8 cellular contexts compared by ENCODE assay signal in the genomic region with DNA sequence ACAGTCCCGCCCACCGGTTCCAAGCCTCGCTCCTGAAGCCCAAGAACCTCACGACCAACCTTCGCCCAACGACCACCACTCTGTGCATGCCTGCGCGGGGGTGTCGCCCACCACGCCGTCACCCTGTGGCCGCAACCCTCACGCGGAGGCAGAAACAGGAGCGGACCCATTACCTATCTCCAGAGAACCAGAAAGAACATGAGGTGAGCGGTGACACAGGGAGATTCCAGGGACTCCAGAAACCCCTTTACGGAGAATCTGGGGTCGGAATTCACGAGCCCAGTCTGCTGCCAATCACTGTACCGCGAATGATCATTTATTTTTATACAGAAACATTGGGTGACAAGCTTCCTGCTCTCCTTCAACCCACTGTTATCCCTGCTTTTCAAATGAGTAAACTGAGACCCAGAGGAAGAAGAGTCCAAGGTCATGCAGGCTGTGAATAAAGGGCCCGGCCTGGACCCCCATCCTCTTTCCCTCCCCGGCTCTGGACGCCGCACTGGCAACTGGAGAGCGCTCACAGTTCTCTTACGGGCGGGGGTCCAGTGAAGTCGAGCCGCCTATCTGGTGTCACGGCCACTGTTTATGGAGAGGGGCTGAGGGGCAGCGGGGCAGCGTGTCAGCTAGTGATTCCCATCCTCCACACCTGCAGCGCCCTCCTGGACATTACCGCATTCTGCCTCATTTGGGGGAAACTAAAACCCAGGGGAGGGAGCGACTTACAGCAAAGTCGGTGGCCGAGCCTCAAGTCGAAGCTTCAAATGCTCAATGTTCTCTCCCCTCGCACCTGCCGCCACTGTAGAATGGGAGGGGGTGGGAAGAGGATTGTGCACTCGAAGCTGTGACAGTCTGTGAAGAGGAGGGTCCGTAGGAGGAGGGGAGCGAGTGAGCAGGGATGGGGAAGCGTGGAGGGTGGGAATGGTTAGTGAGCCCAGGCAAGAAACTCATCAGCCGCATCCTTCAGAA. TPM values are rescaled to one million over a fixed set of nuclear protein-coding genes. Genes with fewer than 3 reads are reported as not detected.
DNase-seq lines count a peak whose midpoint lies in the region; ATAC-seq, FAIRE-seq and TF ChIP-seq lines count a peak whose summit lies in the region.

No MANE protein-coding gene starts in this region.

- no peak for TF ChIP-seq EP300 in H1 (IDR thresholded peaks at IDR 0.05; ENCODE audit: borderline replicate concordance in 1 of 2, low read depth in 2 of 2, low read length in 2 of 2)
- no peak for TF ChIP-seq EP300 in ovary (IDR thresholded peaks at IDR 0.05)

- peak overlapping the region; percentile 78 for H3K18ac ChIP-seq in H1 (ENCODE audit: extremely low read depth, low read length)

- H3K56ac ChIP-seq in H1 (replicated peaks; ENCODE audit: insufficient read length, low read depth, low read length): no peak overlapping the region

- peaks cover 0 to 2% of the 10 kb centered on the region in 2 experiments; a peak in 1 of 4 replicates for H3K79me2 ChIP-seq in H1 (ENCODE audit: control insufficient read depth in 1 of 2, insufficient read depth in 2 of 2, low read length in 2 of 2)

- H3K9me3 ChIP-seq in H1 (ENCODE audit: insufficient read depth in 2 of 2, low read depth in 1 of 2, low read length in 1 of 2) (no peaks in the 10 kb centered on the region), ovary (no peaks in the 10 kb centered on the region)

- no peaks in the 10 kb centered on the region for H3K36me3 ChIP-seq in H1 (ENCODE audit: control insufficient read depth in 2 of 4, insufficient read depth in 4 of 4, low read length in 3 of 4)
- no peaks in the 10 kb centered on the region for H3K36me3 ChIP-seq in ovary

- H4K20me1 ChIP-seq in H1 (replicated peaks in 1 of 2; ENCODE audit: control insufficient read depth in 1 of 2, insufficient read depth in 2 of 2, low read length in 2 of 2): peaks cover 0 to 8% of the 10 kb centered on the region in 2 experiments

- 3% methylated on average over 46 of the region's 46 CpGs; no CpG with 5 or more reads in 1 of the 2 experiments for WGBS in H1 (ENCODE audit: extremely low coverage in 1 of 2, insufficient coverage in 1 of 2, insufficient read length in 1 of 2, insufficient replicate concordance in 2 of 2, low coverage in 1 of 2, low lambda C conversion rate in 2 of 2, missing lambda C conversion rate in 1 of 2), 2 experiments
- WGBS in ovary, 3 donors: 1 to 2% (median 2%) methylated on average over 46 of the region's 46 CpGs

- peaks cover 19% of the 10 kb centered on the region; the same call in 1 of the 2 replicates for H3K23me2 ChIP-seq in H1 (ENCODE audit: low read depth, low read length)

- peak overlapping the region; percentile 68; the same call in 1 of the 2 replicates for H2BK12ac ChIP-seq in H1 (ENCODE audit: low read depth, low read length)

- no peak for TF ChIP-seq RAD21 in H1 (IDR thresholded peaks at IDR 0.05 in 1 of 2, conservative IDR thresholded peaks at IDR 0.05 in 1 of 2; ENCODE audit: low read depth in 2 of 2, low read length in 2 of 2)

- H3K4me3 ChIP-seq in GM08714 (ENCODE audit: low read length) (peak overlapping the region; percentile 43; the same call in 1 of the 2 replicates), H1 (ENCODE audit: extremely low read depth in 1 of 4, insufficient read depth in 2 of 4, low read depth in 3 of 4, low read length in 4 of 4) (peak overlapping the region; percentile 60 to 85 (median 63)), ovary (peak overlapping the region; percentile 29)

- no peak overlapping the region for H3K23ac ChIP-seq in H1 (ENCODE audit: insufficient read length)

- no peak overlapping the region for H3K14ac ChIP-seq in H1 (ENCODE audit: insufficient read length)

- H4K8ac ChIP-seq in H1 (ENCODE audit: extremely low read depth, insufficient read depth, low read length): no peak overlapping the region; the same call in none of the 2 replicates

- CTCF ChIA-PET in H1 (lab: Charles Lee; ENCODE audit: partially characterized antibody): interaction anchor here (0.7 to 14.1 kb wide), 17 partner anchors 10 to 184 kb away, joined by 3 to 288 read pairs (median 6); a partner anchor contains a TSS

- POLR2A ChIA-PET in H1 (lab: Charles Lee; ENCODE audit: partially characterized antibody): interaction anchor here (0.9 to 8.2 kb wide), 10 partner anchors 8 to 52 kb away, joined by 3 to 71 read pairs (median 5); a partner anchor contains a TSS

- TF ChIP-seq POLR2A in H1 (IDR thresholded peaks at IDR 0.05; ENCODE audit: control extremely low read depth in 1 of 2, low read depth in 2 of 2, low read length in 2 of 2): no peak
- TF ChIP-seq POLR2A in ovary (IDR thresholded peaks at IDR 0.05): no peak

- DNase-seq in NCI-H69 (lab: John Stamatoyannopoulos, UW) (peak; percentile 16), H1 (ENCODE audit: low read depth in 1 of 2, low spot score in 2 of 2) (peak in 1 of 2 experiments; percentile 71), ovary (no peak), NCI-H2107 treated with DMSO at 0.1 percent for 48 hours (lab: John Stamatoyannopoulos, UW; ENCODE audit: unreplicated experiment) (no peak), cortex of kidney (lab: John Stamatoyannopoulos, UW) (no peak), HTR-8/SVneo (ENCODE audit: insufficient read length, low spot score) (no peak)

- H2BK120ac ChIP-seq in H1 (replicated peaks; ENCODE audit: low read depth, low read length): no peak overlapping the region

- no peak overlapping the region for H2AK5ac ChIP-seq in H1 (ENCODE audit: low read depth, low read length)

- ATAC-seq in GM19455 (IDR thresholded peaks at IDR 0.05; ENCODE audit: unreplicated experiment): no peak

- H3K27me3 ChIP-seq in H1 (replicated peaks in 1 of 4; ENCODE audit: control insufficient read depth in 3 of 4, extremely low read depth in 1 of 4, insufficient read depth in 3 of 4, low read length in 3 of 4) (peaks cover 39 to 73% (median 61%) of the 10 kb centered on the region in 4 experiments), ovary (no peaks in the 10 kb centered on the region)

- peak overlapping the region; percentile 56; the same call in 1 of the 2 replicates for H2AFZ ChIP-seq in H1 (ENCODE audit: low read length)

- TF ChIP-seq CTCF in H1 (IDR thresholded peaks at IDR 0.05; ENCODE audit: control extremely low read depth in 1 of 3, insufficient read depth in 1 of 3, low read depth in 1 of 3, low read length in 3 of 3) (no peak), ovary (IDR thresholded peaks at IDR 0.05) (no peak)

- H3K4ac ChIP-seq in H1 (replicated peaks; ENCODE audit: insufficient read length, low read depth, low read length): peak overlapping the region; percentile 70

- H4K5ac ChIP-seq in H1 (ENCODE audit: insufficient read length, low read depth, low read length): peak overlapping the region; percentile 44

- H3K4me1 ChIP-seq in H1 (replicated peaks in 1 of 4; ENCODE audit: control insufficient read depth in 3 of 4, insufficient read depth in 4 of 4, low read length in 3 of 4) (peaks cover 3 to 19% (median 14%) of the 10 kb centered on the region in 4 experiments), ovary (ENCODE audit: insufficient read depth) (peaks cover 9% of the 10 kb centered on the region)

- H3K9ac ChIP-seq in H1 (replicated peaks in 1 of 4; ENCODE audit: extremely low read depth in 1 of 4, low read depth in 3 of 4, low read length in 3 of 4): no peak overlapping the region

- peak overlapping the region; percentile 75; the same call in 1 of the 2 replicates for H2BK15ac ChIP-seq in H1 (ENCODE audit: low read length)

- H3K27ac ChIP-seq in H1 (ENCODE audit: low read depth, low read length): no peak overlapping the region
- no peak overlapping the region for H3K27ac ChIP-seq in ovary

- H3K4me2 ChIP-seq in H1 (ENCODE audit: insufficient read depth in 1 of 2, low read depth in 2 of 2, low read length in 2 of 2): peak overlapping the region; percentile 88 to 99

- no peak overlapping the region for H2BK20ac ChIP-seq in H1 (ENCODE audit: low read length)

- no peak overlapping the region; the same call in 1 of the 2 replicates for H2BK5ac ChIP-seq in H1 (ENCODE audit: low read depth, low read length)

- peak overlapping the region; percentile 14 for H4K91ac ChIP-seq in H1 (replicated peaks; ENCODE audit: insufficient read length, low read length)

- intact Hi-C loops in ovary (cut with DNase I): no loop called here

- FAIRE-seq in H1 (lab: Jason Lieb, UNC) (no peak), HTR-8/SVneo (lab: Jason Lieb, UNC) (no peak)

- H3K79me1 ChIP-seq in H1 (ENCODE audit: low read depth, low read length): no peaks in the 10 kb centered on the region

RNA-seq across cellular contexts. Expression of a gene that starts 0.7 kb away (rescaled TPM):
- total RNA-seq in H1 (2021; fragmentation: NEBNext Ultra II Directional; extraction: Animal tissue kit (Norgen Biotek cat#: 25700)): 15.2 and 16.1 TPM in 2 replicates
- polyA plus RNA-seq in H1 (2011; rRNA removed) (30.7 and 48.7 TPM in 2 replicates), ovary (under 1 TPM; 0.27 to 0.38 TPM)
- 26.6 TPM for polyA plus RNA-seq in H1 (2011; cell fraction: cytosol; rRNA removed)
- polyA plus RNA-seq in H1 (2011; cell fraction: nucleus; rRNA removed): 50.1 TPM
- polyA plus RNA-seq in H1 (2012, experiment 1 of 2): 9.2 to 18.3 TPM (median 16.3 TPM) in 4 replicates
- 11.6 TPM for polyA plus RNA-seq in H1 (2012, experiment 2 of 2)
- polyA plus RNA-seq in H1 (2013, experiment 1 of 2): 11.0 TPM
- 13.3 TPM for polyA plus RNA-seq in H1 (2013, experiment 2 of 2)
- polyA minus RNA-seq in H1 (2011; rRNA and poly(A)+ RNA removed): 8.9 and 11.3 TPM in 2 replicates
- polyA minus RNA-seq in H1 (2011; cell fraction: cytosol; rRNA and poly(A)+ RNA removed): 13.8 TPM
- polyA minus RNA-seq in H1 (2011; cell fraction: nucleus; rRNA and poly(A)+ RNA removed): 11.0 TPM
- total RNA-seq in ovary: 1 to 10 TPM in 1 of 7 donors, under 1 TPM in 3, not detected in 3; 0.23 to 1.1 (median 0.45) TPM

RNA-seq across cellular contexts. Expression of a gene that starts 11.7 kb away (rescaled TPM):
- total RNA-seq in H1 (2021; fragmentation: NEBNext Ultra II Directional; extraction: Animal tissue kit (Norgen Biotek cat#: 25700)): 1.4 TPM in 2 replicates
- 0.75 and 0.83 TPM in 2 replicates for polyA plus RNA-seq in H1 (2011; rRNA removed)
- polyA plus RNA-seq in H1 (2011; cell fraction: cytosol; rRNA removed): 1.0 TPM
- 2.6 TPM for polyA plus RNA-seq in H1 (2011; cell fraction: nucleus; rRNA removed)
- 0.86 to 1.3 TPM (median 1.1 TPM) in 4 replicates for polyA plus RNA-seq in H1 (2012, experiment 1 of 2)
- 0.18 TPM for polyA plus RNA-seq in H1 (2012, experiment 2 of 2)
- 0.51 TPM for polyA plus RNA-seq in H1 (2013, experiment 1 of 2)
- polyA plus RNA-seq in H1 (2013, experiment 2 of 2): 0.63 TPM
- polyA minus RNA-seq in H1 (2011; rRNA and poly(A)+ RNA removed): 0.60 and 1.7 TPM in 2 replicates
- 1.2 TPM for polyA minus RNA-seq in H1 (2011; cell fraction: cytosol; rRNA and poly(A)+ RNA removed)
- 1.00 TPM for polyA minus RNA-seq in H1 (2011; cell fraction: nucleus; rRNA and poly(A)+ RNA removed)
- total RNA-seq in ovary: under 1 TPM in 1 of 7 donors, not detected in 6; 0.56 TPM
- under 1 TPM; 0.16 to 0.83 TPM for polyA plus RNA-seq in ovary

RNA-seq across cellular contexts. Expression of a gene that starts 18.7 kb away (rescaled TPM):
- 3.9 and 4.2 TPM in 2 replicates for total RNA-seq in H1 (2021; fragmentation: NEBNext Ultra II Directional; extraction: Animal tissue kit (Norgen Biotek cat#: 25700))
- polyA plus RNA-seq in H1 (2011; rRNA removed): 5.8 and 6.1 TPM in 2 replicates
- 7.8 TPM for polyA plus RNA-seq in H1 (2011; cell fraction: cytosol; rRNA removed)
- polyA plus RNA-seq in H1 (2011; cell fraction: nucleus; rRNA removed): 12.0 TPM
- polyA plus RNA-seq in H1 (2012, experiment 1 of 2): 4.3 to 7.4 TPM (median 6.5 TPM) in 4 replicates
- 3.4 TPM for polyA plus RNA-seq in H1 (2012, experiment 2 of 2)
- 2.9 TPM for polyA plus RNA-seq in H1 (2013, experiment 1 of 2)
- 2.2 TPM for polyA plus RNA-seq in H1 (2013, experiment 2 of 2)
- polyA minus RNA-seq in H1 (2011; rRNA and poly(A)+ RNA removed): 4.3 and 5.3 TPM in 2 replicates
- polyA minus RNA-seq in H1 (2011; cell fraction: cytosol; rRNA and poly(A)+ RNA removed): 1.8 TPM
- polyA minus RNA-seq in H1 (2011; cell fraction: nucleus; rRNA and poly(A)+ RNA removed): 2.7 TPM
- under 1 TPM in 4 of 7 donors, not detected in 3; 0.12 to 0.72 (median 0.49) TPM for total RNA-seq in ovary
- under 1 TPM; 0.20 to 0.21 TPM for polyA plus RNA-seq in ovary

RNA-seq across cellular contexts. Expression of a gene that starts 44.7 kb away (rescaled TPM):
- total RNA-seq in H1 (2021; fragmentation: NEBNext Ultra II Directional; extraction: Animal tissue kit (Norgen Biotek cat#: 25700)): not detected in 2 replicates
- 0.35 and 0.93 TPM in 2 replicates for polyA plus RNA-seq in H1 (2011; rRNA removed)
- 0.58 TPM for polyA plus RNA-seq in H1 (2011; cell fraction: cytosol; rRNA removed)
- polyA plus RNA-seq in H1 (2011; cell fraction: nucleus; rRNA removed): 1.6 TPM
- polyA plus RNA-seq in H1 (2012, experiment 1 of 2): 0.38 to 0.58 TPM (median 0.43 TPM) in 3 of 4 replicates, not detected in the other
- polyA plus RNA-seq in H1 (2012, experiment 2 of 2): not detected
- polyA plus RNA-seq in H1 (2013, experiment 1 of 2): 0.28 TPM
- 0.15 TPM for polyA plus RNA-seq in H1 (2013, experiment 2 of 2)
- not detected in 2 replicates for polyA minus RNA-seq in H1 (2011; rRNA and poly(A)+ RNA removed)
- polyA minus RNA-seq in H1 (2011; cell fraction: cytosol; rRNA and poly(A)+ RNA removed): not detected
- polyA minus RNA-seq in H1 (2011; cell fraction: nucleus; rRNA and poly(A)+ RNA removed): not detected
- 1 to 10 TPM; 1.4 to 5.6 (median 1.6) TPM for total RNA-seq in ovary
- 1 to 10 TPM in 1 of 2 donors, not detected in 1; 1.5 TPM for polyA plus RNA-seq in ovary

RNA-seq across cellular contexts. Expression of a gene that starts 46.4 kb away (rescaled TPM):
- total RNA-seq in H1 (2021; fragmentation: NEBNext Ultra II Directional; extraction: Animal tissue kit (Norgen Biotek cat#: 25700)): 146 and 147 TPM in 2 replicates
- 130 and 197 TPM in 2 replicates for polyA plus RNA-seq in H1 (2011; rRNA removed)
- polyA plus RNA-seq in H1 (2011; cell fraction: cytosol; rRNA removed): 85.0 TPM
- 539 TPM for polyA plus RNA-seq in H1 (2011; cell fraction: nucleus; rRNA removed)
- polyA plus RNA-seq in H1 (2012, experiment 1 of 2): 122 to 193 TPM (median 170 TPM) in 4 replicates
- polyA plus RNA-seq in H1 (2012, experiment 2 of 2): 94.0 TPM
- polyA plus RNA-seq in H1 (2013, experiment 1 of 2): 48.5 TPM
- polyA plus RNA-seq in H1 (2013, experiment 2 of 2): 35.0 TPM
- polyA minus RNA-seq in H1 (2011; rRNA and poly(A)+ RNA removed): 520 and 532 TPM in 2 replicates
- polyA minus RNA-seq in H1 (2011; cell fraction: cytosol; rRNA and poly(A)+ RNA removed): 235 TPM
- 296 TPM for polyA minus RNA-seq in H1 (2011; cell fraction: nucleus; rRNA and poly(A)+ RNA removed)
- total RNA-seq in ovary: 10 to 100 TPM; 15.3 to 53.9 (median 36.3) TPM
- polyA plus RNA-seq in ovary: 10 to 100 TPM; 11.9 to 16.2 TPM
